ENCODE assay signal across 1 cellular context in the genomic region with DNA sequence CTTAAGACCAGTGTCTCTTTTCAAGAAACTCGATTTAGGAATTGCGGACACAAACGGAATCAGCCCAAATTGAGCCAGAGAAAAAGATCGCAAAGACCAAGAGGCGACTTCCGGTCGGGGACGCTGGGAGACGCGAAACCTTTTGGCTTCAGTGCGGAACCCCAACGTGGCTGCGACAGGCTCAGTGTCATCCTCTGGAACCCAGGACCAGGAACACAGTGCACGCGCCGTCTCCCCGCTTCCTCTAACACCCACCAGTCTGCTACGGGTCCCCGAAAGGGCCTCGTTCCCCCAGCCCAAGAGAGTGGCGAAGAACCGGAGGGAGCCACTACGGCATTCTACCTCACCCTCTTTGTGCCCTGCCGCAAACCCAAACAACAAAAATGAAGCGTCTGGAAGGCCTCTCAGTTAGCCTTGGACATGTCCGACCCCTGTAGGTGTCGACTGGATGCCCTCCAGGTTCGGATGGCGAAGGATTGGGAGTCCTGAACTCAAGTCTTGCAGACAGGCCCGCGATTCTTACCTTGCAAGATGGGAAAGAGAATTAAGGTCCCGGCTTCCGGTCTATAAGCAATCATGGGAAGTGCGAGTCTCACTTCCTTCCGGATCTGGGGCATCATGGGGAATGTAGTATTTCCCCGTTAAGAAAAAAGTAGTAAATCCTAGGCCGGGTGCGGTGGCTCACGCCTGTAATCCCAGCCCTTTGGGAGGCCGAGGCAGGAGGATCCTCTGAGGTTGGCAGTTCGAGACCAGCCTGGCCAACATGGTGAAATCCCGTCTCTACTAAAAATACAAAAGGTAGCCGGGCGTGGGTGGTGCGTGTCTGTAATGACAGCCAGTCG.
TF ChIP-seq lines count a peak whose summit lies in the region.

TSS of gene RPL6 (minus strand) at position 542 of the 842 bp plus-strand sequence. CDS start 949 bp downstream, outside the sequence.

TF ChIP-seq in K562, 482 proteins besides CTCF, POLR2A, EP300 and RAD21 (continued from another document and continues in another):
- TF ChIP-seq FOXM1 (IDR thresholded peaks at IDR 0.05; ENCODE audit: low read depth) (no peak), FOXM1 (CRISPR knock-in tag; IDR thresholded peaks at IDR 0.05; ENCODE audit: low read depth) (0 out of 2 replicates have a peak, but pooled peaks have one; percentile 57), MBD2 (IDR thresholded peaks at IDR 0.05; ENCODE audit: borderline replicate concordance, low read depth) (peak; percentile 90), COPS2 (conservative IDR thresholded peaks at IDR 0.05) (no peak), CREM (IDR thresholded peaks at IDR 0.05; ENCODE audit: low read depth) (peak; percentile 7; the same call in 1 of the 2 replicates), ELF4 (CRISPR knock-in tag; IDR thresholded peaks at IDR 0.05) (no peak), ZNF197 (CRISPR knock-in tag; IDR thresholded peaks at IDR 0.05; ENCODE audit: low read depth) (no peak), TFAM (CRISPR knock-in tag; conservative IDR thresholded peaks at IDR 0.05) (no peak), CCNT2 (IDR thresholded peaks at IDR 0.05; ENCODE audit: borderline replicate concordance, extremely low read depth, insufficient read length, low read depth, low read length) (no peak), ZNF699 (CRISPR knock-in tag; IDR thresholded peaks at IDR 0.05; ENCODE audit: insufficient replicate concordance) (no peak), HDAC8 (tag; IDR thresholded peaks at IDR 0.05) (no peak), SMARCA5 (IDR thresholded peaks at IDR 0.05) (no peak), ZNF121 (CRISPR knock-in tag; conservative IDR thresholded peaks at IDR 0.05) (no peak), NR0B1 (IDR thresholded peaks at IDR 0.05; ENCODE audit: partially characterized antibody) (no peak), PRDM10 (IDR thresholded peaks at IDR 0.05; ENCODE audit: partially characterized antibody) (peak; percentile 39), ADNP (tag; IDR thresholded peaks at IDR 0.05) (peak; percentile 98), ZNF764 (CRISPR knock-in tag; IDR thresholded peaks at IDR 0.05; ENCODE audit: low read depth) (no peak), LCOR (CRISPR knock-in tag; IDR thresholded peaks at IDR 0.05) (peak; percentile 35; the same call in 1 of the 2 replicates), RHOXF2B (CRISPR knock-in tag; conservative IDR thresholded peaks at IDR 0.05) (no peak), ZNF224 (CRISPR knock-in tag; IDR thresholded peaks at IDR 0.05) (no peak), ZBTB2 (IDR thresholded peaks at IDR 0.05) (no peak; the same call in 1 of the 2 replicates), ZNF318 (IDR thresholded peaks at IDR 0.05; ENCODE audit: borderline replicate concordance in 1 of 2, low read depth in 1 of 2) (peak in 1 of 2 experiments; percentile 99; a peak in 2 of 4 replicates)
- TF ChIP-seq, protein P1, sequence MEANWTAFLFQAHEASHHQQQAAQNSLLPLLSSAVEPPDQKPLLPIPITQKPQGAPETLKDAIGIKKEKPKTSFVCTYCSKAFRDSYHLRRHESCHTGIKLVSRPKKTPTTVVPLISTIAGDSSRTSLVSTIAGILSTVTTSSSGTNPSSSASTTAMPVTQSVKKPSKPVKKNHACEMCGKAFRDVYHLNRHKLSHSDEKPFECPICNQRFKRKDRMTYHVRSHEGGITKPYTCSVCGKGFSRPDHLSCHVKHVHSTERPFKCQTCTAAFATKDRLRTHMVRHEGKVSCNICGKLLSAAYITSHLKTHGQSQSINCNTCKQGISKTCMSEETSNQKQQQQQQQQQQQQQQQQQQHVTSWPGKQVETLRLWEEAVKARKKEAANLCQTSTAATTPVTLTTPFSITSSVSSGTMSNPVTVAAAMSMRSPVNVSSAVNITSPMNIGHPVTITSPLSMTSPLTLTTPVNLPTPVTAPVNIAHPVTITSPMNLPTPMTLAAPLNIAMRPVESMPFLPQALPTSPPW (CRISPR knock-in tag; IDR thresholded peaks at IDR 0.05): peak; percentile 27; the same call in 1 of the 2 replicates
- TF ChIP-seq, protein P2, sequence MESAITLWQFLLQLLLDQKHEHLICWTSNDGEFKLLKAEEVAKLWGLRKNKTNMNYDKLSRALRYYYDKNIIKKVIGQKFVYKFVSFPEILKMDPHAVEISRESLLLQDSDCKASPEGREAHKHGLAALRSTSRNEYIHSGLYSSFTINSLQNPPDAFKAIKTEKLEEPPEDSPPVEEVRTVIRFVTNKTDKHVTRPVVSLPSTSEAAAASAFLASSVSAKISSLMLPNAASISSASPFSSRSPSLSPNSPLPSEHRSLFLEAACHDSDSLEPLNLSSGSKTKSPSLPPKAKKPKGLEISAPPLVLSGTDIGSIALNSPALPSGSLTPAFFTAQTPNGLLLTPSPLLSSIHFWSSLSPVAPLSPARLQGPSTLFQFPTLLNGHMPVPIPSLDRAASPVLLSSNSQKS (CRISPR knock-in tag; IDR thresholded peaks at IDR 0.05): no peak
- TF ChIP-seq, protein P3, sequence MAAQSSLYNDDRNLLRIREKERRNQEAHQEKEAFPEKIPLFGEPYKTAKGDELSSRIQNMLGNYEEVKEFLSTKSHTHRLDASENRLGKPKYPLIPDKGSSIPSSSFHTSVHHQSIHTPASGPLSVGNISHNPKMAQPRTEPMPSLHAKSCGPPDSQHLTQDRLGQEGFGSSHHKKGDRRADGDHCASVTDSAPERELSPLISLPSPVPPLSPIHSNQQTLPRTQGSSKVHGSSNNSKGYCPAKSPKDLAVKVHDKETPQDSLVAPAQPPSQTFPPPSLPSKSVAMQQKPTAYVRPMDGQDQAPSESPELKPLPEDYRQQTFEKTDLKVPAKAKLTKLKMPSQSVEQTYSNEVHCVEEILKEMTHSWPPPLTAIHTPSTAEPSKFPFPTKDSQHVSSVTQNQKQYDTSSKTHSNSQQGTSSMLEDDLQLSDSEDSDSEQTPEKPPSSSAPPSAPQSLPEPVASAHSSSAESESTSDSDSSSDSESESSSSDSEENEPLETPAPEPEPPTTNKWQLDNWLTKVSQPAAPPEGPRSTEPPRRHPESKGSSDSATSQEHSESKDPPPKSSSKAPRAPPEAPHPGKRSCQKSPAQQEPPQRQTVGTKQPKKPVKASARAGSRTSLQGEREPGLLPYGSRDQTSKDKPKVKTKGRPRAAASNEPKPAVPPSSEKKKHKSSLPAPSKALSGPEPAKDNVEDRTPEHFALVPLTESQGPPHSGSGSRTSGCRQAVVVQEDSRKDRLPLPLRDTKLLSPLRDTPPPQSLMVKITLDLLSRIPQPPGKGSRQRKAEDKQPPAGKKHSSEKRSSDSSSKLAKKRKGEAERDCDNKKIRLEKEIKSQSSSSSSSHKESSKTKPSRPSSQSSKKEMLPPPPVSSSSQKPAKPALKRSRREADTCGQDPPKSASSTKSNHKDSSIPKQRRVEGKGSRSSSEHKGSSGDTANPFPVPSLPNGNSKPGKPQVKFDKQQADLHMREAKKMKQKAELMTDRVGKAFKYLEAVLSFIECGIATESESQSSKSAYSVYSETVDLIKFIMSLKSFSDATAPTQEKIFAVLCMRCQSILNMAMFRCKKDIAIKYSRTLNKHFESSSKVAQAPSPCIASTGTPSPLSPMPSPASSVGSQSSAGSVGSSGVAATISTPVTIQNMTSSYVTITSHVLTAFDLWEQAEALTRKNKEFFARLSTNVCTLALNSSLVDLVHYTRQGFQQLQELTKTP (IDR thresholded peaks at IDR 0.05; ENCODE audit: low read depth in 1 of 2, partially characterized antibody in 2 of 2): peak; percentile 78 to 92
- TF ChIP-seq, protein P4, sequence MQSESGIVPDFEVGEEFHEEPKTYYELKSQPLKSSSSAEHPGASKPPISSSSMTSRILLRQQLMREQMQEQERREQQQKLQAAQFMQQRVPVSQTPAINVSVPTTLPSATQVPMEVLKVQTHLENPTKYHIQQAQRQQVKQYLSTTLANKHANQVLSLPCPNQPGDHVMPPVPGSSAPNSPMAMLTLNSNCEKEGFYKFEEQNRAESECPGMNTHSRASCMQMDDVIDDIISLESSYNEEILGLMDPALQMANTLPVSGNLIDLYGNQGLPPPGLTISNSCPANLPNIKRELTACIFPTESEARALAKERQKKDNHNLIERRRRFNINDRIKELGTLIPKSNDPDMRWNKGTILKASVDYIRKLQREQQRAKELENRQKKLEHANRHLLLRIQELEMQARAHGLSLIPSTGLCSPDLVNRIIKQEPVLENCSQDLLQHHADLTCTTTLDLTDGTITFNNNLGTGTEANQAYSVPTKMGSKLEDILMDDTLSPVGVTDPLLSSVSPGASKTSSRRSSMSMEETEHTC (IDR thresholded peaks at IDR 0.05): no peak
